ENCODE assay signal across 8 cellular contexts in the genomic region with DNA sequence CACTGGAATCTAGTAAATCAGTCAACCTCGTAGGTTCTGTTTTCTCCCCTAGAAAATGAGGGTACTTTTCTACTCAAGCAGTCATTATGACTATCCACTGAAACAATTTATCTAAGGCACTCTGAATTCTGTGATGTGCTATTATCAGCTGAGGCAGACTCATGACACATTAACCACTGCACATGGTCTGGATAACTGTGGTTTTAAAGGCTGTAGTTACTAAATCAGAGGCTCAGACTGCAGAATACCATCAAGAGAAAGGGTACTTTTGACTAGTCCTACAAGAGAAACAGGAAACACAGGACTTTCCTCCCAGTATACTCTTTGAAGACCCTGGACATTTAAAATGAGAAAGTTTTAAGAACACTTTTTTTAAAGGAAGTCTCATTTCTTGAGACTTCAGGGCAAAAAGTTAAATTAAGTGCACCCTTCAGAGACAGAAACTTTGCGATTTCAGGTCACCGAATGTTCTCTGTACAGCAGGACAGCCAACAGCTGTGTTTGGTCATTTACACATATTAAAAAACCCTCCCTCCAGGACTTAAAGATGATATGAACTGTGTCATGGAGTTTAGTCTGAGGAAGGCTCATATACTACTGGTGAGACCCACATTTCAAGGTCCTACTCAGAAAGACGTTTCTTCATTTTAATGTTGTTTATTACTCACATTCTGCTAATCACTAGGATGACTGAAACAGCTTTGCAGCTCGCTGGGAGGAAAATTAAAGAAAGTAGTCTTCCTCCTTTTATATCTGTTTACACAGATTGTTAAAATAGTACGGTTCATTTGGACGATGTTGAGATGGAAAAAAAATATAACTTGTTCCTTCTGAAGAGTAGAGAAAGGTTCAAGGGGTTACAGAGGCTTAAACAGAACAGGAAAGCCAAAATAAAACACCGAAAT. TPM values are rescaled to one million over a fixed set of nuclear protein-coding genes. Genes with fewer than 3 reads are reported as not detected.
DNase-seq lines count a peak whose midpoint lies in the region; TF ChIP-seq lines count a peak whose summit lies in the region.

No MANE protein-coding gene starts in this region.

- H3K4me3 Mint-ChIP-seq in T-helper 2 cell treated with Interferon-gamma antibody and Interleukin-4, amounts not matched to agents 5 μg/mL and 100 μg/mL, for 36 hours, result no peak overlapping the region
- no peak overlapping the region for H3K4me3 Mint-ChIP-seq in activated naive CD4-positive, alpha-beta T cell treated with anti-CD3 and anti-CD28 coated beads for 36 hours

- H3K27me3 Mint-ChIP-seq in T-helper 2 cell treated with Interferon-gamma antibody and Interleukin-4, amounts not matched to agents 5 μg/mL and 100 μg/mL, for 36 hours (ENCODE audit: low read depth), result no peaks in the 10 kb centered on the region
- no peaks in the 10 kb centered on the region for H3K27me3 Mint-ChIP-seq in activated naive CD4-positive, alpha-beta T cell treated with anti-CD3 and anti-CD28 coated beads for 36 hours (ENCODE audit: low read depth)

- H3K4me1 ChIP-seq in vagina (peaks cover 94% of the 10 kb centered on the region), colonic mucosa (peaks cover 6% of the 10 kb centered on the region)

- CTCF ChIA-PET in activated naive CD4-positive, alpha-beta T cell treated with anti-CD3 and anti-CD28 coated beads for 36 hours (lab: Charles Lee), result interaction anchor here (0.6 to 0.8 kb wide), 2 partner anchors 13 to 20 kb away, joined by 3 to 5 read pairs; no protein-coding TSS in a partner anchor

- peak overlapping the region; percentile 55 for H3K27ac ChIP-seq in vagina
- H3K27ac ChIP-seq in colonic mucosa, result no peak overlapping the region

- peaks cover 58% of the 10 kb centered on the region for H3K36me3 Mint-ChIP-seq in T-helper 2 cell treated with Interferon-gamma antibody and Interleukin-4, amounts not matched to agents 5 μg/mL and 100 μg/mL, for 36 hours (ENCODE audit: low read depth)
- H3K36me3 Mint-ChIP-seq in activated naive CD4-positive, alpha-beta T cell treated with anti-CD3 and anti-CD28 coated beads for 36 hours (ENCODE audit: low read depth), result peaks cover 3% of the 10 kb centered on the region

- no peaks in the 10 kb centered on the region for H3K9me3 Mint-ChIP-seq in T-helper 2 cell treated with Interferon-gamma antibody and Interleukin-4, amounts not matched to agents 5 μg/mL and 100 μg/mL, for 36 hours
- H3K9me3 Mint-ChIP-seq in activated naive CD4-positive, alpha-beta T cell treated with anti-CD3 and anti-CD28 coated beads for 36 hours, result no peaks in the 10 kb centered on the region

- peak; percentile 81 for DNase-seq in AG20443 (ENCODE audit: low spot score)
- DNase-seq in HFF-Myc (ENCODE audit: extremely low read depth, low read depth), result peak; percentile 85
- peak; percentile 35 for DNase-seq in T-helper 2 cell treated with Interferon-gamma antibody and Interleukin-4, amounts not matched to agents 5 μg/mL and 100 μg/mL, for 36 hours (ENCODE audit: low spot score)
- peak; percentile 56 for DNase-seq in hepatic stellate cell (ENCODE audit: low spot score)
- no peak for DNase-seq in vagina (ENCODE audit: extremely low spot score in 2 of 2)
- no peak for DNase-seq in colonic mucosa
- DNase-seq in activated naive CD4-positive, alpha-beta T cell treated with anti-CD3 and anti-CD28 coated beads for 36 hours, result no peak
- DNase-seq in NCI-H524 treated with DMSO at 0.1 percent for 48 hours (lab: John Stamatoyannopoulos, UW), result no peak

- H3K27me3 ChIP-seq in vagina (no peaks in the 10 kb centered on the region), colonic mucosa (no peaks in the 10 kb centered on the region)

- H3K27ac Mint-ChIP-seq in T-helper 2 cell treated with Interferon-gamma antibody and Interleukin-4, amounts not matched to agents 5 μg/mL and 100 μg/mL, for 36 hours, result peak overlapping the region; percentile 73
- H3K27ac Mint-ChIP-seq in activated naive CD4-positive, alpha-beta T cell treated with anti-CD3 and anti-CD28 coated beads for 36 hours, result no peak overlapping the region

- H3K9ac ChIP-seq in colonic mucosa (ENCODE audit: low read depth in 2 of 2, low read length in 2 of 2), result no peak overlapping the region

- H3K36me3 ChIP-seq in vagina (no peaks in the 10 kb centered on the region), colonic mucosa (no peaks in the 10 kb centered on the region)

- TF ChIP-seq CTCF in HFF-Myc (IDR thresholded peaks at IDR 0.05; ENCODE audit: low read depth, low read length, missing control alignments) (no peak), vagina (IDR thresholded peaks at IDR 0.05) (no peak), colonic mucosa (IDR thresholded peaks at IDR 0.05) (no peak)

- H3K4me3 ChIP-seq in HFF-Myc (replicated peaks; ENCODE audit: low read depth, low read length) (no peak overlapping the region), vagina (no peak overlapping the region), colonic mucosa (no peak overlapping the region)

- no peak for TF ChIP-seq POLR2A in vagina (IDR thresholded peaks at IDR 0.05)

- H3K4me1 Mint-ChIP-seq in T-helper 2 cell treated with Interferon-gamma antibody and Interleukin-4, amounts not matched to agents 5 μg/mL and 100 μg/mL, for 36 hours (ENCODE audit: low read depth), result peaks cover 57% of the 10 kb centered on the region
- H3K4me1 Mint-ChIP-seq in activated naive CD4-positive, alpha-beta T cell treated with anti-CD3 and anti-CD28 coated beads for 36 hours (ENCODE audit: low read depth), result peaks cover 15% of the 10 kb centered on the region

- intact Hi-C loops in vagina (cut with DNase I) (no loop called here), colonic mucosa (cut with DNase I) (no loop called here)
- intact Hi-C loops in activated naive CD4-positive, alpha-beta T cell treated with anti-CD3 and anti-CD28 coated beads for 36 hours (cut with micrococcal nuclease), result loop anchor here (2.0 kb wide), 1 partner anchor 17 kb away; no protein-coding TSS in a partner anchor

- H3K9me3 ChIP-seq in vagina (no peaks in the 10 kb centered on the region), colonic mucosa (no peaks in the 10 kb centered on the region)

RNA-seq across cellular contexts. Expression of a gene that starts 19.9 kb away (rescaled TPM):
- total RNA-seq in vagina (43.2 TPM), colonic mucosa (10 to 100 TPM; 24.5 to 41.9 TPM)
- total RNA-seq in activated naive CD4-positive, alpha-beta T cell treated with anti-CD3 and anti-CD28 coated beads for 36 hours, result 10 to 100 TPM in 1 of 2 experiments, 1 to 10 TPM in 1; 9.4 to 12.7 TPM

Comparison
In these comparisons a context has a peak if more than half of its experiments do, and no peak if none do; other contexts are left out.
1. DNase-seq: peak in AG20443 (single experiment), HFF-Myc (single experiment), T-helper 2 cell treated with Interferon-gamma antibody and Interleukin-4, amounts not matched to agents 5 μg/mL and 100 μg/mL, for 36 hours (single experiment) and hepatic stellate cell (single experiment); none in vagina (0 of 2), colonic mucosa (single experiment), activated naive CD4-positive, alpha-beta T cell treated with anti-CD3 and anti-CD28 coated beads for 36 hours (single experiment) and NCI-H524 treated with DMSO at 0.1 percent for 48 hours (single experiment).